In genomic region chr1:236303675-236304074, GRCh38 we compare ENCODE assay signal across 12 cellular contexts. TPM values are rescaled to one million over a fixed set of nuclear protein-coding genes. Genes with fewer than 3 reads are reported as not detected.
A peak's percentile ranks its signal among the peaks of the same experiment; 100 is the strongest.
DNase-seq lines count a peak whose midpoint lies in the region; ATAC-seq, FAIRE-seq and TF ChIP-seq lines count a peak whose summit lies in the region.
"Had no signal": no experiment of that assay in that cellular context is flagged by ENCODE, and none has a peak within 500 bp of the region (broad histone marks: within the 10 kb centered on the region; RNA-seq: fewer than 3 reads in every experiment).

No MANE protein-coding gene starts in this region.

- DNase-seq in GM12891 (ENCODE audit: insufficient read length, low spot score) (no peak), bronchial epithelial cell (ENCODE audit: low read depth) (peak; percentile 67), anterior cingulate cortex (lab: John Stamatoyannopoulos, UW) (no peak), KG1 (lab: John Stamatoyannopoulos, UW) (no peak), nephron progenitor cell (no peak), SK-N-DZ (ENCODE audit: low spot score) (no peak)

- peaks cover 18% of the 10 kb centered on the region for H3K9me3 Mint-ChIP-seq in nephron progenitor cell
- H3K9me3 Mint-ChIP-seq: activated naive CD4-positive, alpha-beta T cell treated with anti-CD3 and anti-CD28 coated beads, Interleukin-2, amount 50 U/mL, for 72 hours had no signal

- H3K27ac Mint-ChIP-seq in nephron progenitor cell = no peak overlapping the region
- H3K27ac Mint-ChIP-seq: activated naive CD4-positive, alpha-beta T cell treated with anti-CD3 and anti-CD28 coated beads, Interleukin-2, amount 50 U/mL, for 72 hours had no signal

- no peak overlapping the region for H3K4me3 Mint-ChIP-seq in nephron progenitor cell

- ATAC-seq in GM19395 (IDR thresholded peaks at IDR 0.05; ENCODE audit: unreplicated experiment) = peak; percentile 79
- peak; percentile 42 for ATAC-seq in HG03196 (IDR thresholded peaks at IDR 0.05; ENCODE audit: unreplicated experiment)

- no peaks in the 10 kb centered on the region for H3K36me3 ChIP-seq in bronchial epithelial cell (ENCODE audit: control insufficient read depth, insufficient read depth, low read length)
- H3K36me3 ChIP-seq: vagina had no signal

- H3K36me3 Mint-ChIP-seq in nephron progenitor cell (ENCODE audit: low read depth) = no peaks in the 10 kb centered on the region
- H3K36me3 Mint-ChIP-seq: activated naive CD4-positive, alpha-beta T cell treated with anti-CD3 and anti-CD28 coated beads, Interleukin-2, amount 50 U/mL, for 72 hours had no signal

- H3K4me3 ChIP-seq in bronchial epithelial cell (ENCODE audit: low read depth, low read length) = no peak overlapping the region
- H3K4me3 ChIP-seq: vagina had no signal

- peaks cover 21% of the 10 kb centered on the region for H3K4me1 Mint-ChIP-seq in nephron progenitor cell

- no peaks in the 10 kb centered on the region for H3K27me3 ChIP-seq in bronchial epithelial cell (ENCODE audit: control insufficient read depth, insufficient read depth, low read length)
- H3K27me3 ChIP-seq: vagina had no signal

- FAIRE-seq in GM12891 (lab: Jason Lieb, UNC) (no peak), bronchial epithelial cell (lab: Jason Lieb, UNC) (no peak)
- FAIRE-seq: D721Med, endometrium had no signal

- H3K27me3 Mint-ChIP-seq in nephron progenitor cell (ENCODE audit: low read depth, poor library complexity) = no peaks in the 10 kb centered on the region

- TF ChIP-seq POLR2A in GM12891 (IDR thresholded peaks at IDR 0.05; ENCODE audit: low read depth, low read length) = no peak

- TF ChIP-seq CTCF in bronchial epithelial cell (IDR thresholded peaks at IDR 0.05; ENCODE audit: insufficient read depth, low read length, severe bottlenecking) (no peak), nephron progenitor cell (IDR thresholded peaks at IDR 0.05) (no peak)

TF ChIP-seq in GM12891, 5 proteins besides CTCF, POLR2A, EP300 and RAD21:
- TF ChIP-seq POLR2AphosphoS5 (IDR thresholded peaks at IDR 0.05; ENCODE audit: low read depth, low read length) (no peak), SPI1 (IDR thresholded peaks at IDR 0.05; ENCODE audit: low read depth, low read length) (peak; percentile 53; the same call in 1 of the 2 replicates)

RNA-seq across cellular contexts. Expression of gene ERO1B, which starts 21.9 kb away (rescaled TPM):
- polyA plus RNA-seq in GM12891 (2012; ENCODE audit: low read depth, missing spikeins) = 8.9 TPM
- 2.9 and 5.0 TPM in 2 replicates for total RNA-seq in bronchial epithelial cell
- polyA plus RNA-seq in SK-N-DZ (2014; cell fraction: cytosol; rRNA removed) = 1.7 and 3.6 TPM in 2 replicates
- polyA plus RNA-seq in SK-N-DZ (2014; cell fraction: nucleus; rRNA removed) = 2.4 and 2.8 TPM in 2 replicates
